Comparison of ENCODE assay signal across 15 cellular contexts in genomic region chr1:199758626-199759255, GRCh38.
A peak's percentile ranks its signal among the peaks of the same experiment; 100 is the strongest.
DNase-seq lines count a peak whose midpoint lies in the region; ATAC-seq, FAIRE-seq and TF ChIP-seq lines count a peak whose summit lies in the region.
"Had no signal": no experiment of that assay in that cellular context is flagged by ENCODE, and none has a peak within 500 bp of the region (broad histone marks: within the 10 kb centered on the region; RNA-seq: fewer than 3 reads in every experiment).

No MANE protein-coding gene starts in this region.

- peak overlapping the region; percentile 62 for H3K27ac Mint-ChIP-seq in mesothelial cell of epicardium
- H3K27ac Mint-ChIP-seq: IgD-negative memory B cell had no signal

- H3K9ac ChIP-seq in GM23248, result no peak overlapping the region
- H3K9ac ChIP-seq in endothelial cell of umbilical vein (replicated peaks; ENCODE audit: extremely low read depth, insufficient read depth, low read length), result no peak overlapping the region
- H3K9ac ChIP-seq: BLaER1 had no signal

- dilution Hi-C loops in endothelial cell of umbilical vein (cut with MboI; ENCODE audit: extremely low pct_ligation_motif_present, low sequenced_read_pairs), result no loop called here

- peaks cover 1% of the 10 kb centered on the region for H3K9me3 Mint-ChIP-seq in mesothelial cell of epicardium

- H2AFZ ChIP-seq in GM23248 (peak overlapping the region; percentile 28; the same call in 1 of the 2 replicates), PC-9 (peak overlapping the region; percentile 57), endothelial cell of umbilical vein (ENCODE audit: low read depth, low read length) (peak overlapping the region; percentile 11)

- H3K27me3 ChIP-seq in GM23248 (replicated peaks; ENCODE audit: insufficient read depth), result no peaks in the 10 kb centered on the region
- no peaks in the 10 kb centered on the region for H3K27me3 ChIP-seq in PC-9 (ENCODE audit: insufficient read depth, low read depth)
- no peaks in the 10 kb centered on the region for H3K27me3 ChIP-seq in endothelial cell of umbilical vein (ENCODE audit: control insufficient read depth in 2 of 2, insufficient read depth in 2 of 2, low read length in 2 of 2)
- no peaks in the 10 kb centered on the region for H3K27me3 ChIP-seq in suprapubic skin
- H3K27me3 ChIP-seq: BLaER1 had no signal

- CTCF ChIA-PET in PC-9 (lab: Charles Lee) (no interaction called here), endothelial cell of umbilical vein (lab: Charles Lee) (no interaction called here)

- BruUV-seq in PC-9 (replicated peaks; lab: Mats Ljungman, UMichigan), result TSS peak; percentile 98
- BruUV-seq in endothelial cell of umbilical vein (replicated peaks; lab: Mats Ljungman, UMichigan), result no TSS peak

- H3K36me3 ChIP-seq in GM23248 (ENCODE audit: low read depth), result no peaks in the 10 kb centered on the region
- no peaks in the 10 kb centered on the region for H3K36me3 ChIP-seq in PC-9 (ENCODE audit: low read depth)
- H3K36me3 ChIP-seq in endothelial cell of umbilical vein (ENCODE audit: control insufficient read depth in 2 of 2, extremely low read depth in 1 of 2, insufficient read depth in 2 of 2, low read length in 2 of 2), result no peaks in the 10 kb centered on the region
- H3K36me3 ChIP-seq in suprapubic skin, result no peaks in the 10 kb centered on the region
- H3K36me3 ChIP-seq: BLaER1 had no signal

- intact Hi-C loops in PC-9 (cut with micrococcal nuclease; ENCODE audit: unreplicated experiment), result loop anchor here (1.0 to 2.0 kb wide), 3 partner anchors 16 to 74 kb away; no protein-coding TSS in a partner anchor
- intact Hi-C loops in endothelial cell of umbilical vein (cut with micrococcal nuclease), result no loop called here

- H3K9me2 ChIP-seq in GM23248 (ENCODE audit: insufficient read depth), result no peaks in the 10 kb centered on the region
- no peaks in the 10 kb centered on the region for H3K9me2 ChIP-seq in PC-9 (ENCODE audit: insufficient read depth)

- H3K9me1 ChIP-seq in endothelial cell of umbilical vein (replicated peaks; ENCODE audit: control insufficient read depth, extremely low read depth, insufficient read depth, low read length), result no peaks in the 10 kb centered on the region

- in situ Hi-C loops in GM23248 (cut with MboI), result no loop called here

- 0 out of 2 replicates have a peak, but pooled peaks cover 4% of the 10 kb centered on the region for H3F3A ChIP-seq in GM23248 (ENCODE audit: insufficient read depth)
- peaks cover 23% of the 10 kb centered on the region for H3F3A ChIP-seq in PC-9 (ENCODE audit: insufficient read depth, low read depth)

- H3K4me3 ChIP-seq in GM23248 (no peak overlapping the region), PC-9 (peak overlapping the region; percentile 37; the same call in 1 of the 2 replicates), endothelial cell of umbilical vein (replicated peaks in 1 of 3; ENCODE audit: insufficient read depth in 1 of 3, low read depth in 1 of 3, low read length in 3 of 3) (no peak overlapping the region), suprapubic skin (no peak overlapping the region)
- H3K4me3 ChIP-seq: BLaER1 had no signal

- DNase-seq in GM23248, result peak; percentile 13
- no peak for DNase-seq in PC-9
- no peak for DNase-seq in endothelial cell of umbilical vein (ENCODE audit: low read depth, low spot score)
- no peak for DNase-seq in mesothelial cell of epicardium (ENCODE audit: low spot score in 2 of 2, unreplicated experiment in 2 of 2)
- DNase-seq in suprapubic skin (ENCODE audit: low spot score in 2 of 2), result no peak
- DNase-seq in dedifferentiated amniotic fluid mesenchymal stem cell (ENCODE audit: extremely low spot score), result no peak
- no peak for DNase-seq in stimulated activated CD4-positive, alpha-beta T cell treated with anti-CD3 and anti-CD28 coated beads, Interleukin-15, amount 100 ng/mL, for 24 hours
- DNase-seq: DND-41, NCI-H187, NCI-H524 treated with DMSO at 0.1 percent for 48 hours, SIG-M5 had no signal

- TF ChIP-seq POLR2A in endothelial cell of umbilical vein (IDR thresholded peaks at IDR 0.05; ENCODE audit: low read depth, low read length) (no peak), suprapubic skin (IDR thresholded peaks at IDR 0.05) (no peak)

- H4K20me1 ChIP-seq in GM23248 (ENCODE audit: insufficient read depth) (no peaks in the 10 kb centered on the region), PC-9 (ENCODE audit: insufficient read depth) (no peaks in the 10 kb centered on the region), endothelial cell of umbilical vein (replicated peaks; ENCODE audit: control insufficient read depth, extremely low read depth, insufficient read depth, low read length) (no peaks in the 10 kb centered on the region)
- H4K20me1 ChIP-seq: BLaER1 had no signal

- H3K4me2 ChIP-seq in GM23248 (ENCODE audit: unreplicated experiment), result no peak overlapping the region
- H3K4me2 ChIP-seq in PC-9, result peak overlapping the region; percentile 63
- peak overlapping the region; percentile 3 for H3K4me2 ChIP-seq in endothelial cell of umbilical vein (ENCODE audit: insufficient read depth, low read length)
- H3K4me2 ChIP-seq: BLaER1 had no signal

- 47 to 54% methylated on average over 3 of the region's 3 CpGs for WGBS in GM23248 (ENCODE audit: low coverage in 1 of 2, low lambda C conversion rate in 2 of 2, missing lambda C conversion rate in 2 of 2), 2 experiments
- WGBS in suprapubic skin, result 44% methylated on average over 3 of the region's 3 CpGs

- FAIRE-seq in endothelial cell of umbilical vein (lab: Jason Lieb, UNC), result no peak
- FAIRE-seq: G401.6 had no signal

- H3K79me2 ChIP-seq in GM23248 (ENCODE audit: insufficient read depth) (no peaks in the 10 kb centered on the region), PC-9 (ENCODE audit: low read depth) (no peaks in the 10 kb centered on the region), endothelial cell of umbilical vein (ENCODE audit: control insufficient read depth, insufficient read depth, low read length) (no peaks in the 10 kb centered on the region)

- no peaks in the 10 kb centered on the region for H3K9me3 ChIP-seq in GM23248 (ENCODE audit: low read depth)
- peaks cover 13% of the 10 kb centered on the region for H3K9me3 ChIP-seq in PC-9 (ENCODE audit: insufficient read depth, low read depth)
- H3K9me3 ChIP-seq in endothelial cell of umbilical vein (replicated peaks; ENCODE audit: control insufficient read depth, insufficient read depth, low read length), result no peaks in the 10 kb centered on the region
- no peaks in the 10 kb centered on the region for H3K9me3 ChIP-seq in suprapubic skin
- H3K9me3 ChIP-seq: BLaER1 had no signal

- no peaks in the 10 kb centered on the region for H3K36me3 Mint-ChIP-seq in mesothelial cell of epicardium

- TF ChIP-seq CTCF in PC-9 (conservative IDR thresholded peaks at IDR 0.05) (no peak), endothelial cell of umbilical vein (IDR thresholded peaks at IDR 0.05; ENCODE audit: extremely low read depth in 1 of 2, insufficient read depth in 1 of 2, low read depth in 1 of 2, low read length in 2 of 2) (no peak), mesothelial cell of epicardium (IDR thresholded peaks at IDR 0.05; ENCODE audit: unreplicated experiment) (no peak), suprapubic skin (IDR thresholded peaks at IDR 0.05) (no peak)

- H3K27ac ChIP-seq in GM23248 (no peak overlapping the region), PC-9 (peak overlapping the region; percentile 91), endothelial cell of umbilical vein (ENCODE audit: insufficient read depth, low read depth, low read length) (no peak overlapping the region), suprapubic skin (no peak overlapping the region)
- H3K27ac ChIP-seq: BLaER1 had no signal

- peaks cover 9% of the 10 kb centered on the region for H3K4me1 Mint-ChIP-seq in mesothelial cell of epicardium
- H3K4me1 Mint-ChIP-seq: IgD-negative memory B cell had no signal

- ATAC-seq in HG02763 (IDR thresholded peaks at IDR 0.05; ENCODE audit: unreplicated experiment), result no peak

- H3K27me3 Mint-ChIP-seq in mesothelial cell of epicardium (ENCODE audit: low read depth), result peaks cover 4% of the 10 kb centered on the region

- POLR2A ChIA-PET in PC-9 (lab: Charles Lee; ENCODE audit: unreplicated experiment), result interaction anchor here (0.7 kb wide), 2 partner anchors 71 to 72 kb away, joined by 3 to 4 read pairs; no protein-coding TSS in a partner anchor
- POLR2A ChIA-PET in endothelial cell of umbilical vein (lab: Charles Lee), result no interaction called here

- no peak overlapping the region for H3K4me3 Mint-ChIP-seq in mesothelial cell of epicardium
- H3K4me3 Mint-ChIP-seq: IgD-negative memory B cell had no signal

- no peak for TF ChIP-seq EP300 in suprapubic skin (IDR thresholded peaks at IDR 0.05)

- H3K4me1 ChIP-seq in GM23248 (ENCODE audit: insufficient read depth) (peaks cover 8% of the 10 kb centered on the region), PC-9 (replicated peaks; ENCODE audit: insufficient read depth) (peaks cover 28% of the 10 kb centered on the region), endothelial cell of umbilical vein (ENCODE audit: control insufficient read depth, extremely low read depth, insufficient read depth, low read length) (peaks cover 10% of the 10 kb centered on the region), suprapubic skin (no peaks in the 10 kb centered on the region)
- H3K4me1 ChIP-seq: BLaER1 had no signal

TF ChIP-seq in endothelial cell of umbilical vein, 7 proteins besides CTCF, POLR2A, EP300 and RAD21:
- no peak for TF ChIP-seq JUN (IDR thresholded peaks at IDR 0.05; ENCODE audit: borderline replicate concordance, insufficient read depth, insufficient read length, low read depth)
- TF ChIP-seq MYC (IDR thresholded peaks at IDR 0.05; ENCODE audit: low read depth, low read length), result no peak
- TF ChIP-seq GATA2 (IDR thresholded peaks at IDR 0.05; ENCODE audit: insufficient read depth, insufficient read length, low read depth, low read length), result no peak
- no peak for TF ChIP-seq EZH2 (IDR thresholded peaks at IDR 0.05; ENCODE audit: borderline replicate concordance, low read depth, low read length, severe bottlenecking)
- TF ChIP-seq POLR2AphosphoS5 (IDR thresholded peaks at IDR 0.05; ENCODE audit: insufficient read depth, low read depth, low read length), result no peak
